14 cellular contexts compared by ENCODE assay signal in genomic region chr6:36906539-36906938, GRCh38. TPM values are rescaled to one million over a fixed set of nuclear protein-coding genes. Genes with fewer than 3 reads are reported as not detected.
DNase-seq lines count a peak whose midpoint lies in the region; ATAC-seq and TF ChIP-seq lines count a peak whose summit lies in the region.
"Had no signal": no experiment of that assay in that cellular context is flagged by ENCODE, and none has a peak within 500 bp of the region (broad histone marks: within the 10 kb centered on the region; RNA-seq: fewer than 3 reads in every experiment).

No MANE protein-coding gene starts in this region.

- intact Hi-C loops in CD4-positive, alpha-beta T cell (cut with DNase I, micrococcal nuclease): no loop called here
- intact Hi-C loops in body of pancreas (cut with DNase I): no loop called here
- intact Hi-C loops in right lobe of liver (cut with DNase I): no loop called here

- 4% methylated on average over 2 of the region's 2 CpGs for WGBS in body of pancreas, 2 donors
- 0% methylated on average over 2 of the region's 2 CpGs for WGBS in right lobe of liver (ENCODE audit: insufficient coverage, low coverage, low lambda C conversion rate, missing lambda C conversion rate)

- H3K36me3 Mint-ChIP-seq in CD4-positive, alpha-beta T cell (ENCODE audit: low read depth): peaks cover 79% of the 10 kb centered on the region
- peaks cover 12 to 72% (median 21%) of the 10 kb centered on the region in 3 donors for H3K36me3 Mint-ChIP-seq in CD8-positive, alpha-beta memory T cell

- no peaks in the 10 kb centered on the region for H3K27me3 ChIP-seq in CD4-positive, alpha-beta T cell (ENCODE audit: control insufficient read depth, insufficient read depth, low read length)
- H3K27me3 ChIP-seq in body of pancreas: no peaks in the 10 kb centered on the region
- no peaks in the 10 kb centered on the region for H3K27me3 ChIP-seq in right lobe of liver
- no peaks in the 10 kb centered on the region for H3K27me3 ChIP-seq in CD8-positive, alpha-beta memory T cell (ENCODE audit: insufficient read depth, low read length, poor library complexity, severe bottlenecking)
- H3K27me3 ChIP-seq: testis had no signal

- no peak for DNase-seq in CD4-positive, alpha-beta T cell
- DNase-seq in NCI-H1105 treated with DMSO at 0.1 percent for 48 hours (lab: John Stamatoyannopoulos, UW): peak; percentile 91
- DNase-seq in body of pancreas: peak; percentile 91 to 95 (median 94)
- DNase-seq in right lobe of liver: peak; percentile 86 to 93 (median 91)
- DNase-seq in ecto neural progenitor cell (ENCODE audit: low spot score): no peak
- DNase-seq in activated naive CD4-positive, alpha-beta T cell treated with anti-CD3 and anti-CD28 coated beads, Interleukin-2, amount 50 U/mL, for 16 hours: no peak
- no peak for DNase-seq in CD8-positive, alpha-beta memory T cell
- DNase-seq: activated CD4-positive, alpha-beta T cell treated with anti-CD3 and anti-CD28 coated beads, Interleukin-2, amount 50 U/mL, for 1 hour; activated naive CD4-positive, alpha-beta T cell treated with anti-CD3 and anti-CD28 coated beads for 36 hours; GF-D8; NCI-H187 treated with DMSO at 0.1 percent for 48 hours; testis had no signal

- no peak overlapping the region for H3K4me3 ChIP-seq in body of pancreas
- no peak overlapping the region for H3K4me3 ChIP-seq in right lobe of liver
- H3K4me3 ChIP-seq in CD8-positive, alpha-beta memory T cell (ENCODE audit: low read length): no peak overlapping the region
- H3K4me3 ChIP-seq: testis had no signal

- H3K27me3 Mint-ChIP-seq in CD4-positive, alpha-beta T cell: no peaks in the 10 kb centered on the region
- no peaks in the 10 kb centered on the region for H3K27me3 Mint-ChIP-seq in CD8-positive, alpha-beta memory T cell
- H3K27me3 Mint-ChIP-seq: dendritic cell treated with granulocyte-macrophage colony-stimulating factor and Interleukin-4, amounts not matched to agents 40 ng/mL and 50 ng/mL, for 4 days had no signal

- H3K27ac ChIP-seq in CD4-positive, alpha-beta T cell (ENCODE audit: low read depth, low read length): no peak overlapping the region
- H3K27ac ChIP-seq in body of pancreas (peak overlapping the region; percentile 58 to 83 (median 66)), right lobe of liver (peak overlapping the region in 2 of 3 donors; percentile 24 to 52)
- no peak overlapping the region for H3K27ac ChIP-seq in CD8-positive, alpha-beta memory T cell (ENCODE audit: low read depth, low read length)

- H3K4me3 Mint-ChIP-seq in CD4-positive, alpha-beta T cell: no peak overlapping the region
- H3K4me3 Mint-ChIP-seq in CD8-positive, alpha-beta memory T cell: no peak overlapping the region
- H3K4me3 Mint-ChIP-seq: activated naive CD4-positive, alpha-beta T cell treated with anti-CD3 and anti-CD28 coated beads for 36 hours; dendritic cell treated with granulocyte-macrophage colony-stimulating factor and Interleukin-4, amounts not matched to agents 40 ng/mL and 50 ng/mL, for 4 days had no signal

- H3K4me1 ChIP-seq in body of pancreas (peaks cover 39% of the 10 kb centered on the region), right lobe of liver (peaks cover 0 to 28% (median 0%) of the 10 kb centered on the region in 4 donors)
- peaks cover 1% of the 10 kb centered on the region for H3K4me1 ChIP-seq in CD8-positive, alpha-beta memory T cell (ENCODE audit: insufficient read depth, low read length)

- peaks cover 23% of the 10 kb centered on the region for H3K4me1 Mint-ChIP-seq in CD4-positive, alpha-beta T cell (ENCODE audit: low read depth)
- H3K4me1 Mint-ChIP-seq in CD8-positive, alpha-beta memory T cell: peaks cover 7 to 24% (median 22%) of the 10 kb centered on the region in 3 donors

- H3K9me3 ChIP-seq in CD4-positive, alpha-beta T cell (ENCODE audit: control insufficient read depth, low read length): no peaks in the 10 kb centered on the region
- H3K9me3 ChIP-seq in body of pancreas (no peaks in the 10 kb centered on the region), right lobe of liver (no peaks in the 10 kb centered on the region)
- no peaks in the 10 kb centered on the region for H3K9me3 ChIP-seq in CD8-positive, alpha-beta memory T cell (ENCODE audit: low read length)
- H3K9me3 ChIP-seq: testis had no signal

- ATAC-seq in CD4-positive, alpha-beta T cell (ENCODE audit: poor library complexity): no peak
- ATAC-seq in body of pancreas (peak; percentile 95), right lobe of liver (peak; percentile 93 to 98 (median 94)), GM18511 (IDR thresholded peaks at IDR 0.05; ENCODE audit: unreplicated experiment) (no peak)

- TF ChIP-seq CTCF in CD4-positive, alpha-beta T cell (IDR thresholded peaks at IDR 0.05): no peak
- TF ChIP-seq CTCF in body of pancreas (IDR thresholded peaks at IDR 0.05) (no peak), right lobe of liver (IDR thresholded peaks at IDR 0.05) (no peak)

- H3K36me3 ChIP-seq in body of pancreas (replicated peaks in 1 of 2; ENCODE audit: insufficient read depth in 1 of 2, low read depth in 2 of 2) (peaks cover 6 to 8% of the 10 kb centered on the region in 2 donors), right lobe of liver (peaks cover 4 to 15% (median 9%) of the 10 kb centered on the region in 4 donors)
- peaks cover 25% of the 10 kb centered on the region for H3K36me3 ChIP-seq in CD8-positive, alpha-beta memory T cell (ENCODE audit: insufficient read depth, low read length)

- POLR2A ChIA-PET in CD4-positive, alpha-beta T cell (lab: Charles Lee): no interaction called here
- POLR2A ChIA-PET in CD8-positive, alpha-beta memory T cell (lab: Charles Lee): no interaction called here

- CTCF ChIA-PET in CD4-positive, alpha-beta T cell (lab: Charles Lee): interaction anchor here (1.1 kb wide), 1 partner anchor 55 kb away, joined by 3 read pairs; no protein-coding TSS in a partner anchor
- CTCF ChIA-PET in CD8-positive, alpha-beta memory T cell (lab: Charles Lee): no interaction called here

- no peaks in the 10 kb centered on the region for H3K9me3 Mint-ChIP-seq in CD4-positive, alpha-beta T cell
- H3K9me3 Mint-ChIP-seq in CD8-positive, alpha-beta memory T cell: no peaks in the 10 kb centered on the region
- H3K9me3 Mint-ChIP-seq: activated naive CD4-positive, alpha-beta T cell treated with anti-CD3 and anti-CD28 coated beads for 36 hours; dendritic cell treated with granulocyte-macrophage colony-stimulating factor and Interleukin-4, amounts not matched to agents 40 ng/mL and 50 ng/mL, for 4 days had no signal

- TF ChIP-seq POLR2A in body of pancreas (IDR thresholded peaks at IDR 0.05) (no peak), right lobe of liver (IDR thresholded peaks at IDR 0.05) (no peak)

- H3K27ac Mint-ChIP-seq in CD4-positive, alpha-beta T cell: peak overlapping the region; percentile 47
- no peak overlapping the region for H3K27ac Mint-ChIP-seq in CD8-positive, alpha-beta memory T cell
- H3K27ac Mint-ChIP-seq: activated naive CD4-positive, alpha-beta T cell treated with anti-CD3 and anti-CD28 coated beads for 36 hours; dendritic cell treated with granulocyte-macrophage colony-stimulating factor and Interleukin-4, amounts not matched to agents 40 ng/mL and 50 ng/mL, for 4 days had no signal

RNA-seq across cellular contexts. Expression of gene C6orf89, which starts 20.8 kb away (rescaled TPM):
- 10 to 100 TPM; 23.7 to 24.0 TPM for total RNA-seq in CD4-positive, alpha-beta T cell
- 10 to 100 TPM; 16.5 to 25.7 TPM for total RNA-seq in body of pancreas
- total RNA-seq in right lobe of liver: 10 to 100 TPM; 29.0 to 37.0 (median 32.1) TPM
- total RNA-seq in CD8-positive, alpha-beta memory T cell: 10 to 100 TPM; 37.4 to 40.0 TPM
- 51.6 TPM for polyA plus RNA-seq in CD8-positive, alpha-beta memory T cell

RNA-seq across cellular contexts. Expression of gene PPIL1, which starts 31.9 kb away (rescaled TPM):
- total RNA-seq in CD4-positive, alpha-beta T cell: 1 to 10 TPM; 1.8 to 2.2 TPM
- 1 to 10 TPM; 5.9 to 6.5 TPM for total RNA-seq in body of pancreas
- 10 to 100 TPM; 11.2 to 29.2 (median 16.5) TPM for total RNA-seq in right lobe of liver
- 10 to 100 TPM; 66.6 to 68.8 TPM for total RNA-seq in CD8-positive, alpha-beta memory T cell
- 23.3 TPM for polyA plus RNA-seq in CD8-positive, alpha-beta memory T cell

RNA-seq across cellular contexts. Expression of gene PI16, which starts 48.0 kb away (rescaled TPM):
- total RNA-seq in CD4-positive, alpha-beta T cell: 1 to 10 TPM; 5.2 to 7.8 TPM
- total RNA-seq in body of pancreas (1 to 10 TPM in 1 of 2 donors, under 1 TPM in 1; 0.33 to 3.1 TPM), right lobe of liver (under 1 TPM in 2 of 6 experiments, not detected in 4; 0.11 to 0.42 TPM)
- total RNA-seq in CD8-positive, alpha-beta memory T cell: under 1 TPM; 0.20 to 0.37 TPM
- polyA plus RNA-seq in CD8-positive, alpha-beta memory T cell: 13.6 TPM

Comparison
In these comparisons a context has a peak if more than half of its experiments do, and no peak if none do; other contexts are left out.
1. ATAC-seq: peak in body of pancreas (single experiment) and right lobe of liver (4 of 4); none in CD4-positive, alpha-beta T cell (single experiment) and GM18511 (single experiment).
2. DNase-seq: peak in NCI-H1105 treated with DMSO at 0.1 percent for 48 hours (single experiment), body of pancreas (4 of 4) and right lobe of liver (3 of 3); none in CD4-positive, alpha-beta T cell (0 of 10), ecto neural progenitor cell (single experiment), activated naive CD4-positive, alpha-beta T cell treated with anti-CD3 and anti-CD28 coated beads, Interleukin-2, amount 50 U/mL, for 16 hours (single experiment) and CD8-positive, alpha-beta memory T cell (0 of 5).
3. H3K27ac ChIP-seq: peak in body of pancreas (4 of 4) and right lobe of liver (2 of 3); none in CD4-positive, alpha-beta T cell (single experiment) and CD8-positive, alpha-beta memory T cell (single experiment).